ENCODE assay signal across 9 cellular contexts in genomic region chr3:10320320-10320677, GRCh38. TPM values are rescaled to one million over a fixed set of nuclear protein-coding genes. Genes with fewer than 3 reads are reported as not detected.
DNase-seq lines count a peak whose midpoint lies in the region; ATAC-seq and TF ChIP-seq lines count a peak whose summit lies in the region.
"Had no signal": no experiment of that assay in that cellular context is flagged by ENCODE, and none has a peak within 500 bp of the region (broad histone marks: within the 10 kb centered on the region; RNA-seq: fewer than 3 reads in every experiment).

No MANE protein-coding gene starts in this region.

- peak; percentile 4 for ATAC-seq in GM19023 (IDR thresholded peaks at IDR 0.05; ENCODE audit: unreplicated experiment)
- ATAC-seq in foreskin keratinocyte: peak; percentile 1

- H3K27me3 ChIP-seq in SJCRH30: no peaks in the 10 kb centered on the region
- H3K27me3 ChIP-seq in foreskin keratinocyte: peaks cover 3% of the 10 kb centered on the region
- no peaks in the 10 kb centered on the region for H3K27me3 ChIP-seq in sigmoid colon

- no peak for TF ChIP-seq CTCF in foreskin keratinocyte (conservative IDR thresholded peaks at IDR 0.05)
- no peak for TF ChIP-seq CTCF in sigmoid colon (IDR thresholded peaks at IDR 0.05)

- TF ChIP-seq EP300 in sigmoid colon (IDR thresholded peaks at IDR 0.05): no peak

- H3K27ac ChIP-seq in SJCRH30 (peak overlapping the region; percentile 69), foreskin keratinocyte (peak overlapping the region; percentile 92), sigmoid colon (peak overlapping the region; percentile 75 to 86 (median 84))

- DNase-seq in SJCRH30: no peak
- peak in 1 of 2 donors; percentile 8 for DNase-seq in foreskin keratinocyte
- no peak for DNase-seq in sigmoid colon
- no peak for DNase-seq in NCI-H345 (lab: John Stamatoyannopoulos, UW)
- no peak for DNase-seq in NCI-H510A (lab: John Stamatoyannopoulos, UW)
- DNase-seq in HuH-7.5 (ENCODE audit: low spot score): no peak
- DNase-seq in cerebellar nuclear complex (lab: John Stamatoyannopoulos, UW): no peak

- peak overlapping the region; percentile 94 for H3K4me3 ChIP-seq in SJCRH30
- peak overlapping the region; percentile 85 to 92 (median 89) for H3K4me3 ChIP-seq in sigmoid colon

- WGBS in sigmoid colon, 2 donors: 0% methylated on average over 9 of the region's 9 CpGs

- H3K36me3 ChIP-seq in SJCRH30: peaks cover 19% of the 10 kb centered on the region
- peaks cover 2 to 34% (median 19%) of the 10 kb centered on the region in 4 donors for H3K36me3 ChIP-seq in sigmoid colon

- H3K9me3 ChIP-seq in SJCRH30 (replicated peaks) (no peaks in the 10 kb centered on the region), sigmoid colon (no peaks in the 10 kb centered on the region)

- H3K4me1 ChIP-seq in SJCRH30 (no peaks in the 10 kb centered on the region), foreskin keratinocyte (no peaks in the 10 kb centered on the region), sigmoid colon (peaks cover 0 to 26% (median 21%) of the 10 kb centered on the region in 4 donors)

- no peak for TF ChIP-seq POLR2A in sigmoid colon (IDR thresholded peaks at IDR 0.05)

- intact Hi-C loops in sigmoid colon (cut with DNase I): loop anchor here (5.0 kb wide), 1 partner anchor 73 kb away; the partner anchor contains the start of gene TATDN2

RNA-seq across cellular contexts. Expression of gene SEC13, which starts 0.6 kb away (rescaled TPM):
- total RNA-seq in SJCRH30 (2014; rRNA removed; shearing (Covaris generic)): 127 and 134 TPM in 2 replicates
- total RNA-seq in foreskin keratinocyte (193 and 203 TPM in 2 replicates), sigmoid colon (10 to 100 TPM; 53.5 to 87.2 (median 67.1) TPM)
- polyA plus RNA-seq in foreskin keratinocyte (205 and 220 TPM in 2 replicates), sigmoid colon (100 to 1,000 TPM; 125 to 178 (median 134) TPM)

RNA-seq across cellular contexts. Expression of gene GHRL, which starts 27.6 kb away (rescaled TPM):
- not detected in 2 replicates for total RNA-seq in SJCRH30 (2014; rRNA removed; shearing (Covaris generic))
- total RNA-seq in foreskin keratinocyte (not detected in 2 replicates), sigmoid colon (under 1 TPM in 2 of 4 donors, not detected in 2; 0.54 to 0.71 TPM)
- polyA plus RNA-seq in foreskin keratinocyte (not detected in 2 replicates), sigmoid colon (1 to 10 TPM in 1 of 3 donors, not detected in 2; 1.5 TPM)
- total RNA-seq: LHCN-M2 had no signal
